24 cellular contexts compared by ENCODE assay signal in genomic region chr9:106077731-106078130, GRCh38.
"Had no signal": no experiment of that assay in that cellular context is flagged by ENCODE, and none has a peak within 500 bp of the region (broad histone marks: within the 10 kb centered on the region; RNA-seq: fewer than 3 reads in every experiment).

No MANE protein-coding gene starts in this region.

- FAIRE-seq: pancreas had no signal

- H3K4me1 ChIP-seq: body of pancreas, gastrocnemius medialis, pancreas, psoas muscle had no signal

- H3K27ac ChIP-seq: body of pancreas, cardiac muscle cell, coronary artery, gastrocnemius medialis, pancreas, psoas muscle, tibial nerve had no signal

- H3K36me3 Mint-ChIP-seq: activated naive CD8-positive, alpha-beta T cell had no signal

- H3K27me3 Mint-ChIP-seq: activated naive CD8-positive, alpha-beta T cell; effector memory CD8-positive, alpha-beta T cell had no signal

- ATAC-seq: body of pancreas; effector memory CD8-positive, alpha-beta T cell; gastrocnemius medialis; left ventricle myocardium superior; pancreas; psoas muscle; right cardiac atrium had no signal

- H3K9me3 Mint-ChIP-seq: nephron had no signal

- H3K4me3 Mint-ChIP-seq: activated naive CD8-positive, alpha-beta T cell; effector memory CD8-positive, alpha-beta T cell; nephron had no signal

- H3K27ac Mint-ChIP-seq: activated naive CD8-positive, alpha-beta T cell; effector memory CD8-positive, alpha-beta T cell; nephron had no signal

- H3K36me3 ChIP-seq: cardiac muscle cell, gastrocnemius medialis, pancreas, tibial nerve had no signal

- H3K27me3 ChIP-seq: body of pancreas, cardiac muscle cell, gastrocnemius medialis, pancreas, tibial nerve had no signal

- H3K9me3 ChIP-seq: body of pancreas, gastrocnemius medialis, pancreas, psoas muscle, tibial nerve had no signal

- H3K4me3 ChIP-seq: body of pancreas, cardiac muscle cell, coronary artery, gastrocnemius medialis, pancreas, psoas muscle, tibial nerve had no signal

- DNase-seq: activated CD4-positive, alpha-beta T cell treated with anti-CD3 and anti-CD28 coated beads for 4 hours; activated CD4-positive, alpha-beta T cell treated with anti-CD3 and anti-CD28 coated beads, Interleukin-2, amount 50 U/mL, for 48 hours; activated CD8-positive, alpha-beta memory T cell treated with anti-CD3 and anti-CD28 coated beads for 24 hours; activated effector memory CD4-positive, alpha-beta T cell treated with Interleukin-2 at 50 U/mL for 16 hours; activated naive CD4-positive, alpha-beta T cell treated with Interleukin-2 at 50 U/mL for 16 hours; aorta; body of pancreas; cerebellar nuclear complex; effector memory CD8-positive, alpha-beta T cell; erythroblast; gastrocnemius medialis; glutamatergic neuron; islet precursor cell; left ventricle myocardium superior; pancreas; psoas muscle; right cardiac atrium; stimulated activated CD4-positive, alpha-beta T cell treated with anti-CD3 and anti-CD28 coated beads, Interleukin-2, amount 100 ng/mL, for 48 hours; stimulated activated naive CD4-positive, alpha-beta T cell treated with Interleukin-2 at 50 U/mL for 16 hours had no signal
